Comparison of ENCODE assay signal across 1 cellular context in genomic region chr12:64222011-64222765, GRCh38.
A peak's percentile ranks its signal among the peaks of the same experiment; 100 is the strongest.
TF ChIP-seq lines count a peak whose summit lies in the region.

Gene KICS2, minus strand, starts transcription at chr12:64222296. Its CDS starts 59 bp downstream, at chr12:64222237.

TF ChIP-seq in SK-N-SH, 30 proteins besides CTCF, POLR2A, EP300 and RAD21 (continued from another document):
- TF ChIP-seq REST (IDR thresholded peaks at IDR 0.05; ENCODE audit: low read depth, low read length) (no peak), JUND (IDR thresholded peaks at IDR 0.05) (no peak), SMC3 (IDR thresholded peaks at IDR 0.05; ENCODE audit: low read depth, low read length) (no peak), NFIC (IDR thresholded peaks at IDR 0.05; ENCODE audit: borderline replicate concordance) (peak; percentile 3; the same call in 1 of the 2 replicates), RXRA (IDR thresholded peaks at IDR 0.05; ENCODE audit: borderline replicate concordance, low read depth) (no peak), MEF2A (IDR thresholded peaks at IDR 0.05; ENCODE audit: borderline replicate concordance, low read depth) (no peak), CHD2 (IDR thresholded peaks at IDR 0.05; ENCODE audit: low read length, partially characterized antibody) (no peak), TCF12 (IDR thresholded peaks at IDR 0.05) (no peak; the same call in 1 of the 2 replicates), EZH2phosphoT487 (IDR thresholded peaks at IDR 0.05; ENCODE audit: borderline replicate concordance, low read depth) (no peak)
- TF ChIP-seq, protein P1, sequence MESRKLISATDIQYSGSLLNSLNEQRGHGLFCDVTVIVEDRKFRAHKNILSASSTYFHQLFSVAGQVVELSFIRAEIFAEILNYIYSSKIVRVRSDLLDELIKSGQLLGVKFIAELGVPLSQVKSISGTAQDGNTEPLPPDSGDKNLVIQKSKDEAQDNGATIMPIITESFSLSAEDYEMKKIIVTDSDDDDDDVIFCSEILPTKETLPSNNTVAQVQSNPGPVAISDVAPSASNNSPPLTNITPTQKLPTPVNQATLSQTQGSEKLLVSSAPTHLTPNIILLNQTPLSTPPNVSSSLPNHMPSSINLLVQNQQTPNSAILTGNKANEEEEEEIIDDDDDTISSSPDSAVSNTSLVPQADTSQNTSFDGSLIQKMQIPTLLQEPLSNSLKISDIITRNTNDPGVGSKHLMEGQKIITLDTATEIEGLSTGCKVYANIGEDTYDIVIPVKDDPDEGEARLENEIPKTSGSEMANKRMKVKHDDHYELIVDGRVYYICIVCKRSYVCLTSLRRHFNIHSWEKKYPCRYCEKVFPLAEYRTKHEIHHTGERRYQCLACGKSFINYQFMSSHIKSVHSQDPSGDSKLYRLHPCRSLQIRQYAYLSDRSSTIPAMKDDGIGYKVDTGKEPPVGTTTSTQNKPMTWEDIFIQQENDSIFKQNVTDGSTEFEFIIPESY (IDR thresholded peaks at IDR 0.05; ENCODE audit: borderline replicate concordance, low read depth) = no peak
